Comparison of ENCODE assay signal across 10 cellular contexts in the genomic region with DNA sequence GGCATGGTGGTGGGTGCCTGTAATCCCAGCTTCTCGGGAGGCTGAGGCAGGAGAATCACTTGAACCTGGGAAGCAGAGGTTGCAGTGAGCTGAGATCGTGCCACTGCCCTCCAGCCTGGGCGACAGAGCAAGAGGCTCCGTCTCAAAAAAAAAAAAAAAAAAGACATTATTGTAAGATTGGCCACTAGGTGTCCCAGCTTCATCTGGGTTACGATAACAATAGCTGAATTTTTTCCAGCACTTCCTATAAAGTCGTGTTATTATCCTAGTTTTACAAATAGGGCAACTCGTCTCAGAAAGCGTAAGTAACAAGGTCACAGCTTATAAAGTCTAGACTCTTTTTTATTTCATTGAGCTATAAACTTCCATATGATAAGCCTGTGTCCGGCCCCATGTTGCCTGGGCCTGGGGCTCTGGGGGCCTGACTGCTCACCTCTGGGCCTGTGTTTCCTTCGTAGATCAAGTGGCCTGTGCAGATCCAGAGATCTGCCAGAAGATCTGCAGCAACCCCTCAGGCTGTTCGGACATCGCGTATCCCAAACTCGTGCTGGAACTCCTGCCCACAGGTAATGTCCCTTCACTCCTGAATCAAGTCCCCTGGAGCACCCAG.
DNase-seq lines count a peak whose midpoint lies in the region; ATAC-seq and TF ChIP-seq lines count a peak whose summit lies in the region.
"Had no signal": no experiment of that assay in that cellular context is flagged by ENCODE, and none has a peak within 500 bp of the region (broad histone marks: within the 10 kb centered on the region; RNA-seq: fewer than 3 reads in every experiment).

No MANE protein-coding gene starts in this region.

- no peaks in the 10 kb centered on the region for H3K4me1 Mint-ChIP-seq in chondrocyte (ENCODE audit: low read depth)
- H3K4me1 Mint-ChIP-seq in neural crest cell = no peaks in the 10 kb centered on the region

- no peak for ATAC-seq in HG02763 (IDR thresholded peaks at IDR 0.05; ENCODE audit: unreplicated experiment)
- no peak for ATAC-seq in GM18517 (IDR thresholded peaks at IDR 0.05; ENCODE audit: unreplicated experiment)

- H3K9me3 Mint-ChIP-seq in chondrocyte (ENCODE audit: low read depth) (no peaks in the 10 kb centered on the region), neural crest cell (no peaks in the 10 kb centered on the region)

- H3K36me3 Mint-ChIP-seq in chondrocyte (ENCODE audit: low read depth) (no peaks in the 10 kb centered on the region), neural crest cell (ENCODE audit: low read depth) (no peaks in the 10 kb centered on the region)

- TF ChIP-seq CTCF in LNCAP (IDR thresholded peaks at IDR 0.05) = peak; percentile 53; the same call in 1 of the 2 replicates
- TF ChIP-seq CTCF in chondrocyte (IDR thresholded peaks at IDR 0.05) = peak; percentile 81
- peak; percentile 63 for TF ChIP-seq CTCF in neural crest cell (conservative IDR thresholded peaks at IDR 0.05)

- H3K4me3 Mint-ChIP-seq in chondrocyte (ENCODE audit: unreplicated experiment) = no peak overlapping the region
- no peak overlapping the region for H3K4me3 Mint-ChIP-seq in neural crest cell

- H3K27ac Mint-ChIP-seq in chondrocyte (ENCODE audit: unreplicated experiment) (no peak overlapping the region), neural crest cell (ENCODE audit: unreplicated experiment) (no peak overlapping the region)

- peak; percentile 35 for DNase-seq in ELF-1 (ENCODE audit: low read depth, low spot score)
- DNase-seq in chondrocyte (ENCODE audit: low spot score) = no peak
- DNase-seq in neural crest cell (ENCODE audit: low read depth, low spot score) = no peak
- DNase-seq in stimulated activated CD4-positive, alpha-beta T cell treated with anti-CD3 and anti-CD28 coated beads, Interleukin-2, amount 100 ng/mL, for 24 hours = no peak
- DNase-seq in ureter (ENCODE audit: low spot score) = no peak
- DNase-seq: midbrain, NCI-H2171 had no signal

- H3K27me3 Mint-ChIP-seq in chondrocyte (ENCODE audit: low read depth) (no peaks in the 10 kb centered on the region), neural crest cell (ENCODE audit: low read depth) (peaks cover 13% of the 10 kb centered on the region)
